Comparison of ENCODE assay signal across 14 cellular contexts in genomic region chr9:72485821-72486605, GRCh38. TPM values are rescaled to one million over a fixed set of nuclear protein-coding genes. Genes with fewer than 3 reads are reported as not detected.
DNase-seq lines count a peak whose midpoint lies in the region; ATAC-seq, FAIRE-seq and TF ChIP-seq lines count a peak whose summit lies in the region.
"Had no signal": no experiment of that assay in that cellular context is flagged by ENCODE, and none has a peak within 500 bp of the region (broad histone marks: within the 10 kb centered on the region; RNA-seq: fewer than 3 reads in every experiment).

No MANE protein-coding gene starts in this region.

- no peak for ATAC-seq in Right ventricle myocardium inferior

- intact Hi-C loops in Right ventricle myocardium inferior (cut with DNase I), result no loop called here

- TF ChIP-seq CTCF in epithelial cell of esophagus (IDR thresholded peaks at IDR 0.05; ENCODE audit: insufficient read depth, low read depth, low read length, missing control alignments), result no peak
- no peak for TF ChIP-seq CTCF in D721Med (IDR thresholded peaks at IDR 0.05; ENCODE audit: insufficient read depth, missing control alignments)

- no peak for FAIRE-seq in D721Med (lab: Jason Lieb, UNC)

- H3K4me3 ChIP-seq in epithelial cell of esophagus (ENCODE audit: low read length), result no peak overlapping the region
- no peak overlapping the region for H3K4me3 ChIP-seq in neuron (ENCODE audit: low read length)
- H3K4me3 ChIP-seq: psoas muscle had no signal

- H2AFZ ChIP-seq in neuron (ENCODE audit: low read depth, low read length), result peak overlapping the region; percentile 27

- DNase-seq in Caki2 (ENCODE audit: low read depth) (peak; percentile 74), M059J (ENCODE audit: low read depth) (peak; percentile 51), epithelial cell of esophagus (ENCODE audit: low read depth) (peak; percentile 21), AG08395 (ENCODE audit: low spot score) (no peak), HUDEP-2 (lab: John Stamatoyannopoulos, UW; ENCODE audit: unreplicated experiment in 76 of 76) (no peak), D721Med (ENCODE audit: insufficient read length, low spot score) (no peak), Right ventricle myocardium inferior (ENCODE audit: missing footprints) (no peak)
- DNase-seq: activated CD8-positive, alpha-beta memory T cell treated with anti-CD3 and anti-CD28 coated beads, Interleukin-2, amount 50 U/mL, for 48 hours; NCI-H1105 treated with DMSO at 0.1 percent for 48 hours; NCI-H524 treated with DMSO at 0.1 percent for 48 hours; psoas muscle; stimulated activated CD4-positive, alpha-beta T cell treated with anti-CD3 and anti-CD28 coated beads, Interleukin-2, amount 100 ng/mL, for 48 hours; stimulated activated naive CD4-positive, alpha-beta T cell treated with Interleukin-2 at 50 U/mL for 16 hours had no signal

- H3K4me1 ChIP-seq in neuron (ENCODE audit: insufficient read depth, low read length), result peaks cover 14% of the 10 kb centered on the region
- H3K4me1 ChIP-seq: psoas muscle had no signal

- H3K27me3 ChIP-seq in neuron (ENCODE audit: insufficient read depth, low read length), result no peaks in the 10 kb centered on the region

- in situ Hi-C loops in Caki2 (cut with HindIII; ENCODE audit: low pct_unique_long_range_greater_than_20kb, low sequenced_read_pairs), result no loop called here

- no peaks in the 10 kb centered on the region for H3K9me3 ChIP-seq in neuron (ENCODE audit: low read length)
- H3K9me3 ChIP-seq: psoas muscle had no signal

- no peaks in the 10 kb centered on the region for H3K36me3 ChIP-seq in neuron (ENCODE audit: insufficient read depth, low read length)

RNA-seq across cellular contexts. Expression of gene TMC1, which starts 35.4 kb away (rescaled TPM):
- total RNA-seq in Caki2 (2014; rRNA removed; shearing (Covaris generic); ENCODE audit: low replicate concordance), result not detected in 2 replicates
- 1.1 TPM in 1 of 2 replicates, not detected in the other for total RNA-seq in M059J (2014; rRNA removed; shearing (Covaris generic))
- total RNA-seq in Right ventricle myocardium inferior, result not detected

Comparison
In these comparisons a context has a peak if more than half of its experiments do, and no peak if none do; other contexts are left out.
1. DNase-seq: peak in Caki2 (single experiment), M059J (single experiment) and epithelial cell of esophagus (single experiment); none in AG08395 (single experiment), HUDEP-2 (0 of 76), D721Med (single experiment) and Right ventricle myocardium inferior (single experiment).